In the genomic region with DNA sequence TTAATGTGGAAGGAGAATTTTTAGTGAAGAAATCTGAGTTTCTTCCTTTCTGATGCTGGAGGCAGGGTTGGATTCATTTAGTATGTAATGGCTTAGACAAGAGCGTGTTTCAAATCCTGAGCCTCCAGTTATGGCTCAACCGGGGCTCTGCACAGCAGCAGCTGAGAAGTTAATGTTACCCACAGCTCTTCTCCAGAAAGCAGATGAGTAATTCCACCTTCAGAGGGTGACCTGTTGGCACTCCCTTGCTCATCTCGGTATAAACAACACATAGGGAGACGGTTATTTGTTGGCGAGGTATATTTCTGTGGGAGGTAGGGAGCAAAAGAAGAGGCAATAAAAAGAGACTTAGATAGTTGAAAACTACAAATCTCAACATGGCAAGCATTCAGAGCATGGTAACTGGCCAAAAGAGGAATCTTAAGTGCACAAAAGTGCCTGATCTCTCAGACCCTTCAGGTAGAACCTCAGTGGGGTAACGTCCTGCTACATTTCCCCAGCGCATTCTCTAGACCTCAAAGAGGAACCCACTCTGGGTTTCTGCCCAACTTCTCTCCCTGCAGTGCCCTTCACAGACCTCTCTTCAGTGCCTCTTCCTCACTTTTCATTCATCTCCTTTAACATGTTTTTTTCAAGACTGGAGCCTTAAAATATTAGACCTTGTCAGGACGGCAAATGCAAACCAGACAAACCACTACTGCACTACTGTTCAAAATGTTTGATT, we compare ENCODE assay signal across 23 cellular contexts.
DNase-seq lines count a peak whose midpoint lies in the region; ATAC-seq and TF ChIP-seq lines count a peak whose summit lies in the region.
"Had no signal": no experiment of that assay in that cellular context is flagged by ENCODE, and none has a peak within 500 bp of the region (broad histone marks: within the 10 kb centered on the region; RNA-seq: fewer than 3 reads in every experiment).

No MANE protein-coding gene starts in this region.

- ATAC-seq in GM19324 (IDR thresholded peaks at IDR 0.05; ENCODE audit: low FRiP score, unreplicated experiment): peak; percentile 17
- ATAC-seq: heart right ventricle, left lung had no signal

- CTCF ChIA-PET in HEK293 (lab: Yijun Ruan, JAX): interaction anchor here (0.7 to 1.1 kb wide), 5 partner anchors 58 to 528 kb away, joined by 3 to 4 read pairs (median 3); no protein-coding TSS in a partner anchor

- peak in 1 of 2 experiments; percentile 75 for DNase-seq in HL-60 (ENCODE audit: low read depth in 1 of 2, low spot score in 1 of 2)
- peak; percentile 2 for DNase-seq in kidney tubule cell (ENCODE audit: low spot score)
- no peak for DNase-seq in activated CD4-positive, alpha-beta T cell treated with anti-CD3 and anti-CD28 coated beads for 48 hours
- no peak for DNase-seq in NCI-H774 (lab: John Stamatoyannopoulos, UW)
- DNase-seq in stimulated activated naive CD4-positive, alpha-beta T cell (lab: John Stamatoyannopoulos, UW): no peak
- DNase-seq: activated CD4-positive, alpha-beta T cell treated with anti-CD3 and anti-CD28 coated beads, Interleukin-2, amount 50 U/mL, for 1 hour; activated CD8-positive, alpha-beta memory T cell treated with anti-CD3 and anti-CD28 coated beads, Interleukin-2, amount 50 U/mL, for 48 hours; activated effector memory CD4-positive, alpha-beta T cell treated with anti-CD3 and anti-CD28 coated beads, Interleukin-2, amount 50 U/mL, for 16 hours; adrenal gland; colonic mucosa; HCEC 1CT; heart right ventricle; left lung; NCI-H1417; NCI-H748 treated with DMSO at 0.1 percent for 48 hours; nephron progenitor cell; PC-9; posterior cingulate gyrus; SHP77 treated with DMSO at 0.1 percent for 48 hours; T-helper 1 cell; testis had no signal

- POLR2A ChIA-PET in HEK293 (lab: Yijun Ruan, JAX): no interaction called here

- no peaks in the 10 kb centered on the region for H3K27me3 ChIP-seq in HL-60 (ENCODE audit: insufficient read depth, poor library complexity, severe bottlenecking)
- H3K27me3 ChIP-seq: adrenal gland, colonic mucosa, heart right ventricle, left lung, testis had no signal

- no peaks in the 10 kb centered on the region for H3K4me1 ChIP-seq in HEK293 (ENCODE audit: control insufficient read depth, insufficient read depth, low read length)
- H3K4me1 ChIP-seq: heart right ventricle, left lung had no signal

- H3K36me3 ChIP-seq in HEK293 (ENCODE audit: control insufficient read depth in 2 of 2, insufficient read depth in 1 of 2, low read length in 2 of 2): no peaks in the 10 kb centered on the region
- H3K36me3 ChIP-seq: adrenal gland, colonic mucosa, heart right ventricle, left lung had no signal

- H3K27ac ChIP-seq in HEK293 (ENCODE audit: extremely low read depth, low read depth, low read length) (no peak overlapping the region), HL-60 (replicated peaks) (peak overlapping the region; percentile 48)
- H3K27ac ChIP-seq: adrenal gland, colonic mucosa, heart right ventricle, left lung, PC-9, testis had no signal

- H3K4me3 ChIP-seq in HEK293 (ENCODE audit: low read depth, low read length) (no peak overlapping the region), HL-60 (replicated peaks; ENCODE audit: insufficient read depth, low read length) (no peak overlapping the region)
- H3K4me3 ChIP-seq: adrenal gland, colonic mucosa, heart right ventricle, left lung, PC-9, testis had no signal

- no peak for TF ChIP-seq CTCF in HEK293 (tag by site-specific recombination; IDR thresholded peaks at IDR 0.05)
- TF ChIP-seq CTCF in HL-60 (IDR thresholded peaks at IDR 0.05; ENCODE audit: insufficient read depth, low read length): no peak

- H3K9me3 ChIP-seq in HEK293 (ENCODE audit: control insufficient read depth, insufficient read depth, low read depth, low read length): no peaks in the 10 kb centered on the region
- H3K9me3 ChIP-seq: adrenal gland, colonic mucosa, heart right ventricle, left lung, testis had no signal

TF ChIP-seq in HEK293, 187 proteins besides CTCF, POLR2A, EP300 and RAD21:
- no peak for TF ChIP-seq ZNF2 (tag by site-specific recombination; IDR thresholded peaks at IDR 0.05)
- TF ChIP-seq SCRT2 (tag by site-specific recombination; IDR thresholded peaks at IDR 0.05): peak; percentile 43; the same call in 1 of the 2 replicates
TF ChIP-seq in HEK293: peak in this region for 1.
